ENCODE assay signal across 8 cellular contexts in the genomic region with DNA sequence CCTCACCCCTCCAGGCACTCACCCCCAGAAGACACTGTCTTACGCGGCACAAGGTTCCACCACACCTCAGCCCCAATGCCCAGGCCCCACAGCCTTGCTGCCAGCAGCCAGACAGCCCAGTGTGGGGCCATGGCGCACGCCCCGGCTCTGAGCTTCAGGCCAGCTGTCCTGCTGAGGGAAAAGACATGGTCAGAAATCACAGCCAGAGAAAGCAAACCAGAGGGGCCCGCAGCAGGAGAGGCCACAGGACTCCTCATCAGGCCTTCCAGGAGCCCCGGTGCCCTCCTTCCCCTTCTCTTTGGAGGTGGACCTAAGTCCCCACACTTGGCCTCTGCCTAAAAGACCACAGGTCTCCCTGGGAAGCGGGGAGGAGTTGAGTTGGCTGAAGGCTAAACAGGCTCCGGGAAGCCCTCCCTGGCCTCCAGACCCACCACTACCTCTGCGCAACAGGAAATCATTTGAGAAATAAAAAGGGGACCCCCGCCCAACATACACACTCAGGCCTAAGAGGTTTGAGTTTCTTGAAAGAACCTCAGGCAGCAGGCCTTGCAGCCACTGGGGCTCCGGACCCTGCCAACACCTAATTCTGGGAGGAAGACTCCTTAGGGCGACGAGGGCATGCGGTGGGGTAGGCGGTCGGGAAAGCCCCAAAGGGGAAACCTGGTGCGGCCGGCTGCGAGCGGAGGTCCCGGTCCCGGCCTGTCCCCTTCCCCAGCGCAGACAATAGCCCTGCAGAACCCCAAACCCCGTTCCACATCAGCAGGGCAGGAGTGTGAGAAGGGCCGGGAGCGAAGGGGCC. TPM values are rescaled to one million over a fixed set of nuclear protein-coding genes. Genes with fewer than 3 reads are reported as not detected.
DNase-seq lines count a peak whose midpoint lies in the region; ATAC-seq and TF ChIP-seq lines count a peak whose summit lies in the region.

No MANE protein-coding gene starts in this region.

- peaks cover 4% of the 10 kb centered on the region for H3K36me3 Mint-ChIP-seq in natural killer cell

- H3K4me1 Mint-ChIP-seq in natural killer cell: peaks cover 43 to 47% of the 10 kb centered on the region in 2 donors

- no peaks in the 10 kb centered on the region for H3K27me3 ChIP-seq in left ventricle myocardium inferior (ENCODE audit: low read depth)
- H3K27me3 ChIP-seq in dorsolateral prefrontal cortex: no peaks in the 10 kb centered on the region

- no peak for TF ChIP-seq CTCF in left ventricle myocardium inferior (IDR thresholded peaks at IDR 0.05; ENCODE audit: borderline replicate concordance)
- no peak for TF ChIP-seq CTCF in dorsolateral prefrontal cortex (IDR thresholded peaks at IDR 0.05 in 54 of 56, conservative IDR thresholded peaks at IDR 0.05 in 2 of 56; ENCODE audit: low read depth in 1 of 56, partially characterized antibody in 56 of 56)
- TF ChIP-seq CTCF in natural killer cell (IDR thresholded peaks at IDR 0.05): no peak

- H3K27ac Mint-ChIP-seq in natural killer cell: peak overlapping the region; percentile 85 to 87

- no peaks in the 10 kb centered on the region for H3K27me3 Mint-ChIP-seq in natural killer cell (ENCODE audit: low read depth in 2 of 2)

- no peaks in the 10 kb centered on the region for H3K9me3 Mint-ChIP-seq in natural killer cell

- H3K4me3 Mint-ChIP-seq in natural killer cell: peak overlapping the region; percentile 90

- H3K27ac ChIP-seq in left ventricle myocardium inferior (replicated peaks): peak overlapping the region; percentile 98
- peak overlapping the region; percentile 67 to 100 (median 99) for H3K27ac ChIP-seq in dorsolateral prefrontal cortex

- intact Hi-C loops in left ventricle myocardium inferior (cut with micrococcal nuclease): no loop called here
- intact Hi-C loops in left cardiac atrium (cut with DNase I): no loop called here
- intact Hi-C loops in dorsolateral prefrontal cortex (cut with DNase I): loop anchor here in 1 of 2 donors (1.0 to 10.0 kb wide), 3 partner anchors 9 to 103 kb away; partner anchors contain the start of gene CNNM4
- intact Hi-C loops in natural killer cell (cut with micrococcal nuclease): no loop called here

- peaks cover 94% of the 10 kb centered on the region for H3K4me1 ChIP-seq in left ventricle myocardium inferior

- H3K9me3 ChIP-seq in left ventricle myocardium inferior (replicated peaks): no peaks in the 10 kb centered on the region

- H3K4me3 ChIP-seq in left ventricle myocardium inferior (peak overlapping the region; percentile 83), dorsolateral prefrontal cortex (peak overlapping the region; percentile 70 to 99 (median 91))

- no peak for DNase-seq in left ventricle myocardium inferior
- DNase-seq in left cardiac atrium: no peak
- peak; percentile 30 for DNase-seq in RPMI8226
- peak in 2 of 10 donors; percentile 39 to 86 for DNase-seq in dorsolateral prefrontal cortex
- peak; percentile 46 for DNase-seq in natural killer cell
- no peak for DNase-seq in HuH-7 (ENCODE audit: low spot score)
- no peak for DNase-seq in MV-4-11 (lab: John Stamatoyannopoulos, UW)

- no peak for ATAC-seq in left cardiac atrium
- peak; percentile 3 to 24 (median 19) for ATAC-seq in natural killer cell
- ATAC-seq in GM21515 (IDR thresholded peaks at IDR 0.05; ENCODE audit: unreplicated experiment): no peak

- H3K36me3 ChIP-seq in left ventricle myocardium inferior: peaks cover 46% of the 10 kb centered on the region

RNA-seq across cellular contexts. Expression of gene SEMA4C, which starts 1.9 kb away (rescaled TPM):
- total RNA-seq in left ventricle myocardium inferior (16.6 TPM), left cardiac atrium (10 to 100 TPM; 22.1 to 24.8 TPM), dorsolateral prefrontal cortex (100 to 1,000 TPM in 4 of 120 experiments, 10 to 100 TPM in 116; 38.3 to 139 (median 61.8) TPM), natural killer cell (10 to 100 TPM; 51.8 to 78.1 (median 65.8) TPM)

RNA-seq across cellular contexts. Expression of gene ANKRD39, which starts 10.1 kb away (rescaled TPM):
- total RNA-seq in left ventricle myocardium inferior: 14.3 TPM
- 10 to 100 TPM; 11.9 to 12.4 TPM for total RNA-seq in left cardiac atrium
- 10 to 100 TPM; 19.4 to 36.6 (median 29.4) TPM for total RNA-seq in dorsolateral prefrontal cortex
- total RNA-seq in natural killer cell: 10 to 100 TPM; 15.5 to 22.3 (median 21.6) TPM

RNA-seq across cellular contexts. Expression of gene ANKRD23, which starts 24.1 kb away (rescaled TPM):
- total RNA-seq in left ventricle myocardium inferior (14.4 TPM), left cardiac atrium (10 to 100 TPM; 18.4 to 24.7 TPM), dorsolateral prefrontal cortex (10 to 100 TPM in 63 of 120 experiments, 1 to 10 TPM in 57; 3.5 to 20.1 (median 10.2) TPM), natural killer cell (10 to 100 TPM in 2 of 3 donors, 1 to 10 TPM in 1; 8.3 to 11.2 (median 10.1) TPM)

RNA-seq across cellular contexts. Expression of gene CNNM3, which starts 51.9 kb away (rescaled TPM):
- total RNA-seq in left ventricle myocardium inferior (11.1 TPM), left cardiac atrium (10 to 100 TPM in 1 of 2 donors, 1 to 10 TPM in 1; 9.6 to 10.3 TPM), dorsolateral prefrontal cortex (10 to 100 TPM; 15.1 to 52.1 (median 34.2) TPM), natural killer cell (10 to 100 TPM; 33.8 to 55.2 (median 45.6) TPM)

Comparison
In these comparisons a context has a peak if more than half of its experiments do, and no peak if none do; other contexts are left out.
1. DNase-seq: peak in RPMI8226 (single experiment) and natural killer cell (single experiment); none in left ventricle myocardium inferior (single experiment), left cardiac atrium (single experiment), HuH-7 (single experiment) and MV-4-11 (single experiment).
2. ATAC-seq: peak in natural killer cell (3 of 3); none in left cardiac atrium (0 of 2) and GM21515 (single experiment).